In the genomic region with DNA sequence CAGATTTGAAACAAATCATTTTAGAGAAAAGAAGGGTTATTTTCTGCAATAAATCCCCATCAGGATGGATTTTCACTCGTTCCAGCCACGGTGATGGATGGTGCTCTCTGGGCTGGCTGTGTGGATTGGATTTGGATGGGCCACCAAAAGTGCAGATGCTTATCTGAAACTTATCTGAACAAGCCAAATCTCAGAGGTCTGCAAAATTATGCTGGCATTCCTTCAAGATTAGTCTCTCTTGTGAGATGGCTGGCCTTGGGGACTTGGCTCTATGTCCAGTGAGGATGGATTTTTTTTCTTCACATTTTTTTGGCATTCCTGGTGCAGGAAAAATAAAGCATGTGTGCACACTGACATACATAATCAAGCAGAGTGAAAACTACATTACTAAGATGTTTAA, we compare ENCODE assay signal across 28 cellular contexts.
"Had no signal": no experiment of that assay in that cellular context is flagged by ENCODE, and none has a peak within 500 bp of the region (broad histone marks: within the 10 kb centered on the region; RNA-seq: fewer than 3 reads in every experiment).

No MANE protein-coding gene starts in this region.

- H3K27ac ChIP-seq: breast epithelium, KMS-11, Peyer's patch, WERI-Rb-1 had no signal

- H3K4me2 ChIP-seq: KMS-11 had no signal

- H3K4me1 ChIP-seq: breast epithelium, Peyer's patch had no signal

- H3K27me3 ChIP-seq: breast epithelium, Peyer's patch had no signal

- H3K9me3 ChIP-seq: breast epithelium, Peyer's patch had no signal

- DNase-seq: activated CD4-positive, alpha-beta memory T cell treated with anti-CD3 and anti-CD28 coated beads for 36 hours; activated CD4-positive, alpha-beta T cell treated with anti-CD3 and anti-CD28 coated beads, Interleukin-2, amount 10 ng/mL, durations not matched to agents 7 days and 5 days; activated CD4-positive, CD25-positive, alpha-beta regulatory T cell; activated CD8-positive, alpha-beta memory T cell treated with anti-CD3 and anti-CD28 coated beads, Interleukin-2, amount 50 U/mL, for 4 hours; activated gamma-delta T cell treated with Interleukin-2 at 50 U/mL for 16 hours; activated naive CD4-positive, alpha-beta T cell treated with anti-CD3 and anti-CD28 coated beads for 36 hours; activated T-cell treated with anti-CD3 and anti-CD28 coated beads for 4 hours; activated T-cell treated with anti-CD3 and anti-CD28 coated beads, Interleukin-2, amount 50 U/mL, for 4 hours; NCI-H1105; NCI-H1417 treated with DMSO at 0.1 percent for 48 hours; NCI-H187 treated with DMSO at 0.1 percent for 48 hours; NCI-H2081; NCI-H226; NCI-H446 treated with DMSO at 0.1 percent for 48 hours; NCI-H524; NCI-H69; NCI-H82; PC-3; Peyer's patch; RPMI8226; SIG-M5; T-cell; T-helper 2 cell; T1000; WERI-Rb-1 had no signal

- H3K36me3 ChIP-seq: breast epithelium, Peyer's patch, WERI-Rb-1 had no signal

- H3K9ac ChIP-seq: KMS-11 had no signal

- ATAC-seq: activated naive CD4-positive, alpha-beta T cell treated with anti-CD3 and anti-CD28 coated beads, Interleukin-2, amount 50 U/mL, for 72 hours; activated T-cell treated with anti-CD3 and anti-CD28 coated beads, Interleukin-2, amount 50 U/mL, for 4 hours; PC-3; T-cell had no signal

- H3K4me3 ChIP-seq: breast epithelium, Peyer's patch had no signal
